ENCODE assay signal across 11 cellular contexts in the genomic region with DNA sequence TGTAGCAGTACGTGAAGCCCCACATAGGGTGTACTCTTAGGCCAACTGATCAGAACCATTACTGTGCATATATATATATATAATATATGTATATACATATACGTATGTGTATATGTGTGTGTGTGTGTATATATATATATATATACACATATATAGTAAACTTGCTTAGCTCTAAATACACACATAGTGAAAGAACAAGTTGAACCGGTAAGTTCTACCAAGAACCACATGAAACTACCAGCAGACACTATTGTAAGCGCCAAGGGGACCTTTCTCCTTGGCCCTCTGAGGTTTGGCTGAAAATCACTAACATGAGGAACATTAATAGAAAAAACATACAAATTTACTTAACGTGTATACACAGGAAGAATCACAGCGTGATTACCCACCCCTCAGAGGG. TPM values are rescaled to one million over a fixed set of nuclear protein-coding genes. Genes with fewer than 3 reads are reported as not detected.
DNase-seq lines count a peak whose midpoint lies in the region; ATAC-seq and TF ChIP-seq lines count a peak whose summit lies in the region.
"Had no signal": no experiment of that assay in that cellular context is flagged by ENCODE, and none has a peak within 500 bp of the region (broad histone marks: within the 10 kb centered on the region; RNA-seq: fewer than 3 reads in every experiment).

No MANE protein-coding gene starts in this region.

- H4K20me1 ChIP-seq in PC-9 (ENCODE audit: insufficient read depth) = peaks cover 24% of the 10 kb centered on the region
- H4K20me1 ChIP-seq in osteoblast (ENCODE audit: insufficient read depth, low read length) = peaks cover 7% of the 10 kb centered on the region

- H3K27ac ChIP-seq in PC-9 (no peak overlapping the region), osteoblast (ENCODE audit: low read depth, low read length) (peak overlapping the region; percentile 80)

- peaks cover 21% of the 10 kb centered on the region for H3F3A ChIP-seq in PC-9 (ENCODE audit: insufficient read depth, low read depth)

- no peaks in the 10 kb centered on the region; the same call in 1 of the 2 replicates for H3K9me3 ChIP-seq in PC-9 (ENCODE audit: insufficient read depth, low read depth)
- no peaks in the 10 kb centered on the region for H3K9me3 ChIP-seq in osteoblast (ENCODE audit: low read depth, low read length)
- H3K9me3 ChIP-seq: esophagus muscularis mucosa had no signal

- H3K4me3 ChIP-seq in GM06990 (replicated peaks; ENCODE audit: low read depth, low read length) (peak overlapping the region; percentile 87), PC-9 (peak overlapping the region; percentile 88), epithelial cell of esophagus (ENCODE audit: low read length) (peak overlapping the region; percentile 97), osteoblast (ENCODE audit: insufficient read depth, low read length) (peak overlapping the region; percentile 93)

- intact Hi-C loops in PC-9 (cut with micrococcal nuclease; ENCODE audit: unreplicated experiment) = no loop called here

- H3K4me2 ChIP-seq in PC-9 = peak overlapping the region; percentile 96
- peak overlapping the region; percentile 85 for H3K4me2 ChIP-seq in osteoblast (ENCODE audit: insufficient read depth, low read length)

- H3K79me2 ChIP-seq in PC-9 (ENCODE audit: low read depth) (peaks cover 56% of the 10 kb centered on the region), osteoblast (ENCODE audit: insufficient read depth, low read length) (peaks cover 46% of the 10 kb centered on the region)

- ATAC-seq in GM19023 (IDR thresholded peaks at IDR 0.05; ENCODE audit: unreplicated experiment) = no peak
- ATAC-seq: stimulated activated naive B cell treated with anti-CD40 and anti-IgM and Interleukin-4, amounts not matched to agents 10 μg/mL and 1 μg/mL and 100 μg/mL, for 72 hours had no signal

- DNase-seq in GM06990 (ENCODE audit: extremely low read depth, insufficient read length) (no peak), PC-9 (peak in 1 of 2 experiments; percentile 46), epithelial cell of esophagus (ENCODE audit: low read depth) (peak; percentile 39), osteoblast (ENCODE audit: insufficient read length, low spot score, missing footprints) (no peak), NCI-H187 treated with DMSO at 0.1 percent for 48 hours (lab: John Stamatoyannopoulos, UW) (no peak)
- no peak for DNase-seq in stimulated activated CD4-positive, alpha-beta T cell treated with anti-CD3 and anti-CD28 coated beads, Interleukin-4, amount 100 ng/mL, for 4 hours
- DNase-seq in activated CD4-positive, alpha-beta T cell treated with anti-CD3 and anti-CD28 coated beads, Interleukin-2, amount 50 U/mL, for 1 hour = no peak
- DNase-seq: activated CD4-positive, alpha-beta T cell treated with anti-CD3 and anti-CD28 coated beads, Interleukin-2, amount 10 ng/mL, durations not matched to agents 7 days and 5 days; stimulated activated naive B cell treated with anti-CD40 and anti-IgM and Interleukin-4, amounts not matched to agents 10 μg/mL and 1 μg/mL and 100 μg/mL, for 72 hours had no signal

- POLR2A ChIA-PET in PC-9 (lab: Charles Lee; ENCODE audit: unreplicated experiment) = interaction anchor here (0.5 to 0.6 kb wide), 2 partner anchors 388 to 531 kb away, joined by 4 to 6 read pairs; no protein-coding TSS in a partner anchor

- H3K27me3 ChIP-seq in GM06990 (replicated peaks; ENCODE audit: control insufficient read depth, insufficient read depth, low read length) (no peaks in the 10 kb centered on the region), PC-9 (ENCODE audit: insufficient read depth, low read depth) (no peaks in the 10 kb centered on the region), osteoblast (ENCODE audit: insufficient read depth, low read length) (no peaks in the 10 kb centered on the region)
- H3K27me3 ChIP-seq: esophagus muscularis mucosa had no signal

- H3K9me2 ChIP-seq in PC-9 (ENCODE audit: insufficient read depth) = no peaks in the 10 kb centered on the region

- BruUV-seq in PC-9 (replicated peaks; lab: Mats Ljungman, UMichigan) = no TSS peak

- CTCF ChIA-PET in PC-9 (lab: Charles Lee) = interaction anchor here (0.5 to 1.3 kb wide), 6 partner anchors 212 to 558 kb away, joined by 3 to 9 read pairs (median 4); no protein-coding TSS in a partner anchor

- H3K36me3 ChIP-seq in GM06990 (ENCODE audit: control insufficient read depth, insufficient read depth, low read length) = no peaks in the 10 kb centered on the region
- peaks cover 15% of the 10 kb centered on the region for H3K36me3 ChIP-seq in PC-9 (ENCODE audit: low read depth)
- H3K36me3 ChIP-seq in osteoblast (ENCODE audit: insufficient read depth, low read length) = no peaks in the 10 kb centered on the region
- H3K36me3 ChIP-seq: esophagus muscularis mucosa had no signal

- peaks cover 25% of the 10 kb centered on the region for H3K4me1 ChIP-seq in PC-9 (replicated peaks; ENCODE audit: insufficient read depth)
- H3K4me1 ChIP-seq in osteoblast (ENCODE audit: insufficient read depth, low read length) = peaks cover 24% of the 10 kb centered on the region

- no peak for TF ChIP-seq CTCF in GM06990 (IDR thresholded peaks at IDR 0.05; ENCODE audit: insufficient read depth, low read length, poor library complexity, severe bottlenecking)
- TF ChIP-seq CTCF in PC-9 (conservative IDR thresholded peaks at IDR 0.05) = no peak
- TF ChIP-seq CTCF in epithelial cell of esophagus (IDR thresholded peaks at IDR 0.05; ENCODE audit: insufficient read depth, low read depth, low read length, missing control alignments) = no peak
- no peak for TF ChIP-seq CTCF in osteoblast (IDR thresholded peaks at IDR 0.05; ENCODE audit: extremely low read depth, low read depth, low read length)

- H2AFZ ChIP-seq in PC-9 = peak overlapping the region; percentile 97
- H2AFZ ChIP-seq in osteoblast (ENCODE audit: low read length) = no peak overlapping the region

RNA-seq across cellular contexts. Expression of gene TARS1, which starts 1.8 kb away (rescaled TPM):
- total RNA-seq in PC-9 (2021) = 477 and 584 TPM in 2 replicates
- total RNA-seq in osteoblast = 305 and 353 TPM in 2 replicates
